ENCODE assay signal across 8 cellular contexts in the genomic region with DNA sequence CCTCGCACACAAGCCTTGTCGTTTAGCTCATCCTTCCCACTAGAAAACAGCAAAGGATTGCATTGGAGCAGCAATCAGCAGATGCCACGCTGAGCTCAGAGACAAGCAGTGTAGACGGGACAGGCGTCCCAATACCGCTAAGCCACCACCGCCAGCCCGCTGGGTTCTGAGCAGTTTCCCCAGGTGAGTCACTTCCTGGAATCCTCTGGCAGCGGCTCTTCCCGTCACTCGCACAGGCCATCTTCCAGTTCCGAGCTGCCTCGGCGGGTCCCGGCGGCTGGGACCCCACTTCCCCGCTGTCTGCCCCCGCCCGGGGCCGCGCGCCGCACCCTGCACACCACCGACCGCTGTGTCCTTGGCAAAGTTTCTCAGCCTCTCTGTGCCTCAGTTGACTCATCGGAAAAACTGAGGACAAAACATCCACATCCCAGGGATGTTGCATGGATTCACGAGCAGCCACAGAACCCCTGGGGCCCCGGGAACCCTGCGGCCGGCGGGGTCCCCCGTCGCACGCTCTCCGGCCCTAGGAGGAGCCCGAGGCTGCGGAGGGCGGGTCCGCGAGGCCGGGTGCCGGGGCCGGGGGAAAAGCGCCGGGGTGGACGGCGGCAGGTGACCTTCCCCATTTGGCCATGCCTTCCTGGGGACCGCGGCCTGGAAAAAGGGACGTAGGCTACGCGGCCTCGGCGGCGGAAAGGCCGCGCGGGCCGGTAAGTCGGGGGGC. TPM values are rescaled to one million over a fixed set of nuclear protein-coding genes. Genes with fewer than 3 reads are reported as not detected.
DNase-seq lines count a peak whose midpoint lies in the region; ATAC-seq and TF ChIP-seq lines count a peak whose summit lies in the region.

No MANE protein-coding gene starts in this region.

- H3K36me3 ChIP-seq in KOPT-K1 (ENCODE audit: insufficient read depth, low read length), result peaks cover 13% of the 10 kb centered on the region

- ATAC-seq in GM21737 (IDR thresholded peaks at IDR 0.05; ENCODE audit: unreplicated experiment), result peak; percentile 37

- H3K4me3 Mint-ChIP-seq in MCF 10A (ENCODE audit: unreplicated experiment), result peak overlapping the region; percentile 97
- peak overlapping the region; percentile 85 to 94 (median 92) for H3K4me3 Mint-ChIP-seq in immature natural killer cell

- DNase-seq in Daoy (ENCODE audit: low read depth) (peak; percentile 84), UCSD-AML1 (lab: John Stamatoyannopoulos, UW; ENCODE audit: unreplicated experiment) (peak; percentile 51), MCF 10A (ENCODE audit: unreplicated experiment) (peak; percentile 80), immature natural killer cell (peak; percentile 35 to 40 (median 40)), medulla oblongata (ENCODE audit: extremely low spot score) (no peak)
- peak; percentile 49 to 63 for DNase-seq in stimulated activated CD4-positive, alpha-beta T cell treated with anti-CD3 and anti-CD28 coated beads, Interleukin-12 subunit alpha, Interleukin-12 subunit beta, amount 100 ng/mL, for 24 hours (ENCODE audit: low read depth in 2 of 2)

- H3K9me3 ChIP-seq in KOPT-K1 (ENCODE audit: insufficient read depth, low read length, poor library complexity, severe bottlenecking), result peaks cover 11% of the 10 kb centered on the region

- H3K27me3 Mint-ChIP-seq in MCF 10A (ENCODE audit: insufficient read depth, unreplicated experiment) (no peaks in the 10 kb centered on the region), immature natural killer cell (ENCODE audit: low read depth in 3 of 3) (peaks cover 4 to 14% (median 8%) of the 10 kb centered on the region in 3 donors)

- H3K36me3 Mint-ChIP-seq in MCF 10A (ENCODE audit: insufficient read depth, unreplicated experiment), result peaks cover 36% of the 10 kb centered on the region
- H3K36me3 Mint-ChIP-seq in immature natural killer cell, result peaks cover 0 to 10% (median 4%) of the 10 kb centered on the region in 3 donors

- no peak for TF ChIP-seq CTCF in MCF 10A (IDR thresholded peaks at IDR 0.05; ENCODE audit: unreplicated experiment)

- POLR2A ChIA-PET in MCF 10A (lab: Yijun Ruan, JAX), result interaction anchor here (0.8 to 4.5 kb wide), 29 partner anchors 9 to 844 kb away, joined by 3 to 51 read pairs (median 6); a partner anchor contains a TSS

- no TSS peak for BruUV-seq in MCF 10A (replicated peaks; lab: Mats Ljungman, UMichigan)

- H3K4me1 Mint-ChIP-seq in MCF 10A (ENCODE audit: insufficient read depth, unreplicated experiment) (peaks cover 30% of the 10 kb centered on the region), immature natural killer cell (peaks cover 59 to 62% of the 10 kb centered on the region in 2 donors)

- intact Hi-C loops in MCF 10A (cut with micrococcal nuclease), result loop anchor here (1.0 to 10.0 kb wide), 3 partner anchors 73 to 138 kb away; no protein-coding TSS in a partner anchor

- peak overlapping the region; percentile 76 for H3K27ac ChIP-seq in KOPT-K1 (ENCODE audit: low read depth, low read length, poor library complexity, severe bottlenecking)

- CTCF ChIA-PET in MCF 10A (lab: Yijun Ruan, JAX), result interaction anchor here (0.5 to 3.8 kb wide), 8 partner anchors 18 to 603 kb away, joined by 3 to 22 read pairs (median 4); no protein-coding TSS in a partner anchor

- H3K27ac Mint-ChIP-seq in MCF 10A (ENCODE audit: low read depth, unreplicated experiment), result peak overlapping the region; percentile 78
- H3K27ac Mint-ChIP-seq in immature natural killer cell, result peak overlapping the region; percentile 14 to 89 (median 59)

- H3K9me3 Mint-ChIP-seq in MCF 10A (ENCODE audit: unreplicated experiment) (no peaks in the 10 kb centered on the region), immature natural killer cell (no peaks in the 10 kb centered on the region)

RNA-seq across cellular contexts. Expression of a gene that starts 0.6 kb away (rescaled TPM):
- 22.7 and 26.2 TPM in 2 replicates for total RNA-seq in Daoy (2014; rRNA removed; shearing (Covaris generic))
- 97.4 and 108 TPM in 2 replicates for total RNA-seq in MCF 10A (2022)
- polyA plus RNA-seq in immature natural killer cell, result 10 to 100 TPM; 37.7 to 45.6 (median 39.2) TPM

RNA-seq across cellular contexts. Expression of a gene that starts 46.9 kb away (rescaled TPM):
- total RNA-seq in Daoy (2014; rRNA removed; shearing (Covaris generic)), result 2.2 and 2.7 TPM in 2 replicates
- total RNA-seq in MCF 10A (2022), result 3.0 and 5.7 TPM in 2 replicates
- 1 to 10 TPM; 5.1 to 8.0 (median 5.7) TPM for polyA plus RNA-seq in immature natural killer cell

RNA-seq across cellular contexts. Expression of a gene that starts 55.8 kb away (rescaled TPM):
- total RNA-seq in Daoy (2014; rRNA removed; shearing (Covaris generic)), result 36.9 and 42.8 TPM in 2 replicates
- total RNA-seq in MCF 10A (2022), result 67.8 and 89.8 TPM in 2 replicates
- 10 to 100 TPM; 63.5 to 99.1 (median 75.5) TPM for polyA plus RNA-seq in immature natural killer cell
